In genomic region chr6:103273048-103273447, GRCh38 we compare ENCODE assay signal across 9 cellular contexts.
DNase-seq lines count a peak whose midpoint lies in the region; ATAC-seq and TF ChIP-seq lines count a peak whose summit lies in the region.
"Had no signal": no experiment of that assay in that cellular context is flagged by ENCODE, and none has a peak within 500 bp of the region (broad histone marks: within the 10 kb centered on the region; RNA-seq: fewer than 3 reads in every experiment).

No MANE protein-coding gene starts in this region.

- TF ChIP-seq CTCF in brain microvascular endothelial cell (IDR thresholded peaks at IDR 0.05; ENCODE audit: low read depth, low read length, missing control alignments) = peak; percentile 31

- no peaks in the 10 kb centered on the region for H3K36me3 ChIP-seq in brain microvascular endothelial cell (replicated peaks)

- H3K4me3 ChIP-seq in brain microvascular endothelial cell (ENCODE audit: low read depth, low read length) = no peak overlapping the region

- ATAC-seq in GM18870 (IDR thresholded peaks at IDR 0.05; ENCODE audit: unreplicated experiment) = no peak

- DNase-seq in NCI-H1417 (lab: John Stamatoyannopoulos, UW) = peak in 2 of 3 experiments; percentile 33 to 68
- DNase-seq in NCI-H1417 treated with DMSO at 0.1 percent for 48 hours (lab: John Stamatoyannopoulos, UW) = no peak
- peak; percentile 36 to 68 for DNase-seq in NCI-H526 (lab: John Stamatoyannopoulos, UW)
- DNase-seq in brain microvascular endothelial cell = no peak
- peak; percentile 4 for DNase-seq in retina
- no peak for DNase-seq in activated CD8-positive, alpha-beta memory T cell treated with anti-CD3 and anti-CD28 coated beads, Interleukin-2, amount 50 U/mL, for 4 hours
- no peak for DNase-seq in AG08395 (ENCODE audit: low spot score)
- DNase-seq: activated CD8-positive, alpha-beta memory T cell treated with anti-CD3 and anti-CD28 coated beads, Interleukin-2, amount 50 U/mL, for 48 hours had no signal

- in situ Hi-C loops in brain microvascular endothelial cell (cut with HindIII; ENCODE audit: low pct_ligation_motif_present, low sequenced_read_pairs) = no loop called here

- no peaks in the 10 kb centered on the region for H3K27me3 ChIP-seq in brain microvascular endothelial cell (replicated peaks)

- H3K27ac ChIP-seq in brain microvascular endothelial cell = no peak overlapping the region

Comparison
In these comparisons a context has a peak if more than half of its experiments do, and no peak if none do; other contexts are left out.
1. DNase-seq: peak in NCI-H1417 (2 of 3), NCI-H526 (2 of 2) and retina (single experiment); none in NCI-H1417 treated with DMSO at 0.1 percent for 48 hours (single experiment), brain microvascular endothelial cell (single experiment), activated CD8-positive, alpha-beta memory T cell treated with anti-CD3 and anti-CD28 coated beads, Interleukin-2, amount 50 U/mL, for 4 hours (single experiment) and AG08395 (single experiment).